Comparison of ENCODE assay signal across 1 cellular context in the genomic region with DNA sequence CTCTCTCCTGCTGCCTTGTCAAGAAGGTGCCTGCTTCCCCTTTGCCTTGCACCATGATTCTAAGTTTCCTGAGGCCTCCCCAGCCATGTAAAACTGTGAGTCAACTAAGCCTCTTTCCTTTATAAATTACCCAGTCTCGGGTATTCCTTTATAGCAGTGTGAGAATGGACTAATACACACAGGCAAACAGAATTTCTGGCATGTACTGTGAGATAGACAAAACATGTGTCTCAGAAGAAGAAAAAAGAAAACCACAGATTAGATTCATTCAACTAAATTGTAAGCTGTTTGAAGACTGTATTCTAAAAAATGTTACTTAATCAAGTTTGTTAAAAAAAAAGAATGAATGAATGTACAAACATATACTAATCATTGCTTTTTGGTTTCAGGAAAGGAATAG.
TF ChIP-seq lines count a peak whose summit lies in the region.

No MANE protein-coding gene starts in this region.

TF ChIP-seq in IMR-90, 13 proteins besides CTCF, POLR2A, EP300 and RAD21 (continued from another document):
- TF ChIP-seq FOS (IDR thresholded peaks at IDR 0.05; ENCODE audit: low read depth, low read length) (no peak), RFX5 (IDR thresholded peaks at IDR 0.05; ENCODE audit: low read depth, low read length) (no peak)
TF ChIP-seq in IMR-90: peak in this region for 0.
